26 cellular contexts compared by ENCODE assay signal in the genomic region with DNA sequence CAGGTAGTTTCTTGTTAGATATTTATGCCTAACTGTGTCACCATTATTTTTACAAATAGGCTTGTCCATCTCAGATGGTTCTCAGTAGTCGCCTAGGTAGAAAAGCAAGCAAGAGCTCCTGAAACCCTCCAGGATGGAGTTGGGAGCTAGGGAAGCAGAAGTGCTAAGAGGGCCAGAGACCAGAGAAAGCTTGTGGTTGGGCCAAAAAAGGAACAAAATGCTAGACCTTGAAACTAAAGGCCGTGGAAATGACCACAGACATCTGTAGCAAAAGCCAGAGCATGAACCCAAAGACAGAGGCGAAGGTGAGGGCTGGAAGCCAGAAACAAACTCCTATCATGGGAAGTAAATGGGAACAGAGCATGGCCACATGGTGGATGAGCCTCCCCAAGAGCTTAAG. TPM values are rescaled to one million over a fixed set of nuclear protein-coding genes. Genes with fewer than 3 reads are reported as not detected.
DNase-seq lines count a peak whose midpoint lies in the region; ATAC-seq, FAIRE-seq and TF ChIP-seq lines count a peak whose summit lies in the region.
"Had no signal": no experiment of that assay in that cellular context is flagged by ENCODE, and none has a peak within 500 bp of the region (broad histone marks: within the 10 kb centered on the region; RNA-seq: fewer than 3 reads in every experiment).

No MANE protein-coding gene starts in this region.

- peaks cover 53% of the 10 kb centered on the region for H3K4me1 Mint-ChIP-seq in osteocyte (ENCODE audit: unreplicated experiment)

- DNase-seq in GM12865 (ENCODE audit: low read depth) (peak; percentile 23), NB4 (ENCODE audit: low read depth) (peak; percentile 39), GM12878 (ENCODE audit: low read depth, low spot score) (no peak), osteocyte (ENCODE audit: extremely low spot score, unreplicated experiment) (no peak), esophagus muscularis mucosa (ENCODE audit: extremely low spot score) (no peak), cerebellar nuclear complex (lab: John Stamatoyannopoulos, UW) (no peak), mucosa of gallbladder (ENCODE audit: low spot score) (no peak), NCI-H2171 (lab: John Stamatoyannopoulos, UW) (no peak)
- DNase-seq: activated naive CD4-positive, alpha-beta T cell treated with anti-CD3 and anti-CD28 coated beads, Interleukin-2, amount 10 ng/mL, durations not matched to agents 7 days and 5 days; activated T-cell treated with anti-CD3 and anti-CD28 coated beads, Interleukin-2, amount 50 U/mL, for 48 hours; aorta; Caco-2; central memory CD4-positive, alpha-beta T cell; DND-41; foreskin fibroblast; H7; hypothalamus; islet precursor cell; NCI-H146; NCI-H526 treated with DMSO at 0.1 percent for 48 hours; stimulated activated CD4-positive, alpha-beta T cell treated with anti-CD3 and anti-CD28 coated beads, Interleukin-2, amount 100 ng/mL, for 24 hours had no signal

- H3K27ac ChIP-seq in GM12878 (ENCODE audit: control insufficient read depth, insufficient read depth) (no peak overlapping the region; the same call in 1 of the 2 replicates), esophagus muscularis mucosa (replicated peaks in 1 of 4) (no peak overlapping the region)
- H3K27ac ChIP-seq: A549, skin epidermis, thoracic aorta had no signal

- WGBS in GM12878 (ENCODE audit: insufficient coverage, insufficient replicate concordance, low lambda C conversion rate, missing lambda C conversion rate): 60% methylated on average over 3 of the region's 3 CpGs
- WGBS in esophagus muscularis mucosa: 85% methylated on average over 3 of the region's 3 CpGs

- POLR2A ChIA-PET in GM12878 (lab: Charles Lee): interaction anchor here (1.1 kb wide), 1 partner anchor 504 kb away, joined by 3 read pairs; no protein-coding TSS in a partner anchor

- H2AFZ ChIP-seq in GM12878 (ENCODE audit: control insufficient read depth, low read depth, low read length): no peak overlapping the region

- RAD21 ChIA-PET in GM12878 (lab: Charles Lee; ENCODE audit: unreplicated experiment): interaction anchor here (0.7 to 1.6 kb wide), 8 partner anchors 18 to 499 kb away, joined by 3 to 6 read pairs (median 4); partner anchors contain the start of gene RMDN2

- H3K27me3 ChIP-seq in GM12878 (replicated peaks in 1 of 2; ENCODE audit: control insufficient read depth in 2 of 2, insufficient read depth in 2 of 2, low read length in 1 of 2) (no peaks in the 10 kb centered on the region), esophagus muscularis mucosa (no peaks in the 10 kb centered on the region)

- in situ Hi-C loops in GM12878 (cut with MboI): no loop called here

- no peak overlapping the region for H3K4me3 Mint-ChIP-seq in osteocyte (ENCODE audit: unreplicated experiment)
- H3K4me3 Mint-ChIP-seq: activated naive CD4-positive, alpha-beta T cell treated with anti-CD3 and anti-CD28 coated beads, Interleukin-2, amount 10 ng/mL, durations not matched to agents 7 days and 5 days; stimulated activated effector memory CD8-positive, alpha-beta T cell treated with anti-CD3 and anti-CD28 coated beads, Interleukin-12 subunit alpha, Interleukin-12 subunit beta, amount 100 ng/mL, for 72 hours had no signal

- no peaks in the 10 kb centered on the region for H3K36me3 Mint-ChIP-seq in osteocyte (ENCODE audit: unreplicated experiment)
- H3K36me3 Mint-ChIP-seq: activated naive CD4-positive, alpha-beta T cell treated with anti-CD3 and anti-CD28 coated beads, Interleukin-2, amount 10 ng/mL, durations not matched to agents 7 days and 5 days; stimulated activated effector memory CD8-positive, alpha-beta T cell treated with anti-CD3 and anti-CD28 coated beads, Interleukin-12 subunit alpha, Interleukin-12 subunit beta, amount 100 ng/mL, for 72 hours had no signal

- TF ChIP-seq RAD21 in GM12878 (IDR thresholded peaks at IDR 0.05; ENCODE audit: insufficient read depth, low read depth, low read length): no peak

- H3K4me2 ChIP-seq in GM12878 (ENCODE audit: control insufficient read depth, insufficient read depth): no peak overlapping the region
- H3K4me2 ChIP-seq: A549 had no signal

- H3K9ac ChIP-seq in GM12878 (ENCODE audit: control insufficient read depth, insufficient read depth, low read length): no peak overlapping the region

- TF ChIP-seq CTCF in GM12865 (IDR thresholded peaks at IDR 0.05; ENCODE audit: insufficient read depth, low read depth, low read length, missing control alignments) (no peak), NB4 (IDR thresholded peaks at IDR 0.05; ENCODE audit: low read depth, low read length) (no peak), GM12878 (IDR thresholded peaks at IDR 0.05 in 2 of 3, conservative IDR thresholded peaks at IDR 0.05 in 1 of 3; ENCODE audit: control insufficient read depth in 2 of 3, extremely low read depth in 1 of 3, insufficient read depth in 1 of 3, low read depth in 3 of 3, low read length in 3 of 3) (no peak), osteocyte (IDR thresholded peaks at IDR 0.05) (no peak), esophagus muscularis mucosa (IDR thresholded peaks at IDR 0.05) (no peak)

- TF ChIP-seq POLR2A in NB4 (IDR thresholded peaks at IDR 0.05; ENCODE audit: extremely low read depth, insufficient read length): no peak
- no peak for TF ChIP-seq POLR2A in GM12878 (IDR thresholded peaks at IDR 0.05; ENCODE audit: low read depth, low read length)
- no peak for TF ChIP-seq POLR2A in esophagus muscularis mucosa (IDR thresholded peaks at IDR 0.05; ENCODE audit: low read depth)

- no TSS peak for BruUV-seq in GM12878 (replicated peaks; lab: Mats Ljungman, UMichigan)

- peak overlapping the region; percentile 47 for H3K27ac Mint-ChIP-seq in osteocyte (ENCODE audit: unreplicated experiment)
- H3K27ac Mint-ChIP-seq: activated naive CD4-positive, alpha-beta T cell treated with anti-CD3 and anti-CD28 coated beads, Interleukin-2, amount 10 ng/mL, durations not matched to agents 7 days and 5 days; stimulated activated effector memory CD8-positive, alpha-beta T cell treated with anti-CD3 and anti-CD28 coated beads, Interleukin-12 subunit alpha, Interleukin-12 subunit beta, amount 100 ng/mL, for 72 hours had no signal

- no peak for ATAC-seq in GM12878
- ATAC-seq: A549, Right ventricle myocardium inferior had no signal

- intact Hi-C loops in GM12878 (cut with micrococcal nuclease; ENCODE audit: unreplicated experiment): loop anchor here (10.0 kb wide), 1 partner anchor 180 kb away; the partner anchor contains the start of gene CYP1B1
- intact Hi-C loops in esophagus muscularis mucosa (cut with DNase I): loop anchor here (10.0 kb wide), 2 partner anchors 80 to 380 kb away; no protein-coding TSS in a partner anchor

- H3K4me1 ChIP-seq in GM12878 (ENCODE audit: control insufficient read depth, insufficient read depth, low read length) (peaks cover 43% of the 10 kb centered on the region), esophagus muscularis mucosa (peaks cover 0 to 14% (median 9%) of the 10 kb centered on the region in 4 donors)

- SMC1A ChIA-PET in GM12878 (lab: Charles Lee; ENCODE audit: uncharacterized antibody, unreplicated experiment): interaction anchor here (0.6 to 3.1 kb wide), 14 partner anchors 10 to 1654 kb away, joined by 3 to 22 read pairs (median 4); no protein-coding TSS in a partner anchor

- H3K36me3 ChIP-seq in GM12878 (ENCODE audit: control insufficient read depth in 2 of 2, insufficient read depth in 2 of 2, low read length in 1 of 2) (no peaks in the 10 kb centered on the region), esophagus muscularis mucosa (no peaks in the 10 kb centered on the region)
- H3K36me3 ChIP-seq: thoracic aorta had no signal

- no peaks in the 10 kb centered on the region for H4K20me1 ChIP-seq in GM12878 (ENCODE audit: control insufficient read depth, insufficient read depth)

- H3K9me3 Mint-ChIP-seq in osteocyte (ENCODE audit: unreplicated experiment): peaks cover 1% of the 10 kb centered on the region
- H3K9me3 Mint-ChIP-seq: activated naive CD4-positive, alpha-beta T cell treated with anti-CD3 and anti-CD28 coated beads, Interleukin-2, amount 10 ng/mL, durations not matched to agents 7 days and 5 days; stimulated activated effector memory CD8-positive, alpha-beta T cell treated with anti-CD3 and anti-CD28 coated beads, Interleukin-12 subunit alpha, Interleukin-12 subunit beta, amount 100 ng/mL, for 72 hours had no signal

- CTCF ChIA-PET in GM12878 (lab: Yijun Ruan, JAX): interaction anchor here (0.6 to 7.3 kb wide), 14 partner anchors 8 to 505 kb away, joined by 3 to 82 read pairs (median 3); no protein-coding TSS in a partner anchor

- H3K9me3 ChIP-seq in GM12878 (replicated peaks; ENCODE audit: control insufficient read depth, insufficient read depth, low read length) (peaks cover 2% of the 10 kb centered on the region; the same call in 2 of the 3 replicates), esophagus muscularis mucosa (no peaks in the 10 kb centered on the region)
- H3K9me3 ChIP-seq: A549, Caco-2, thoracic aorta had no signal

- no peak overlapping the region for H3K4me3 ChIP-seq in GM12865 (ENCODE audit: low read depth, low read length)
- H3K4me3 ChIP-seq in NB4 (ENCODE audit: low read depth, low read length): no peak overlapping the region
- H3K4me3 ChIP-seq in GM12878: no peak overlapping the region
- no peak overlapping the region for H3K4me3 ChIP-seq in esophagus muscularis mucosa
- H3K4me3 ChIP-seq: A549, skin epidermis, thoracic aorta had no signal

- no peaks in the 10 kb centered on the region for H3K79me2 ChIP-seq in GM12878 (ENCODE audit: control insufficient read depth, insufficient read depth, low read length)

- H3K27me3 Mint-ChIP-seq in osteocyte (ENCODE audit: unreplicated experiment): peaks cover 3% of the 10 kb centered on the region

- TF ChIP-seq EP300 in GM12878 (IDR thresholded peaks at IDR 0.05; ENCODE audit: borderline replicate concordance in 1 of 2, control insufficient read depth in 1 of 2, low read depth in 2 of 2, low read length in 2 of 2) (no peak), esophagus muscularis mucosa (IDR thresholded peaks at IDR 0.05) (no peak)

- FAIRE-seq in GM12878 (lab: Jason Lieb, UNC): no peak
- FAIRE-seq: A549 had no signal

RNA-seq across cellular contexts. Expression of gene RMDN2, which starts 30.0 kb away (rescaled TPM):
- 68.2 and 74.3 TPM in 2 replicates for total RNA-seq in GM12878 (2013; cell fraction: nucleolus; rRNA removed)
- total RNA-seq in GM12878 (2014; rRNA removed): 7.8 and 8.7 TPM in 2 replicates
- 11.7 and 12.4 TPM in 2 replicates for total RNA-seq in GM12878 (2014; rRNA removed; fragmentation: Illumina TruSeq; extraction: Trizol)
- 7.3 and 9.3 TPM in 2 replicates for total RNA-seq in GM12878 (2021)
- 4.2 TPM for polyA plus RNA-seq in GM12878 (2011; ENCODE audit: low read depth)
- polyA plus RNA-seq in GM12878 (2011; rRNA removed): 2.6 and 4.0 TPM in 2 replicates
- polyA plus RNA-seq in GM12878 (2011; cell fraction: cytosol; rRNA removed): 0.52 and 0.55 TPM in 2 replicates
- polyA plus RNA-seq in GM12878 (2011; cell fraction: nucleus; rRNA removed): 2.0 and 2.6 TPM in 2 replicates
- polyA plus RNA-seq in GM12878 (2012): 4.8 and 6.8 TPM in 2 replicates
- 11.1 and 15.6 TPM in 2 replicates for polyA plus RNA-seq in GM12878 (2014; fragmentation: Illumina TruSeq; extraction: Trizol)
- 1 to 10 TPM; 6.6 to 9.1 TPM for polyA plus RNA-seq in GM12878 (2014; fragmentation: Nextera tagmentation; extraction: Ambion mirVana)
- 5.8 and 7.5 TPM in 2 replicates for polyA plus RNA-seq in GM12878 (2014; rRNA removed)
- polyA plus RNA-seq in GM12878 (2016; fragmentation: Nextera tagmentation; extraction: Ambion mirVana): 10 to 100 TPM; 11.3 to 11.4 TPM
- polyA minus RNA-seq in GM12878 (2011; rRNA and poly(A)+ RNA removed): 1.6 and 1.7 TPM in 2 replicates
- polyA minus RNA-seq in GM12878 (2011; cell fraction: cytosol; rRNA and poly(A)+ RNA removed): 1.1 and 1.5 TPM in 2 replicates
- 2.3 and 4.8 TPM in 2 replicates for polyA minus RNA-seq in GM12878 (2011; cell fraction: nucleus; rRNA and poly(A)+ RNA removed)
- 8.4 and 8.8 TPM in 2 replicates for total RNA-seq in osteocyte
- total RNA-seq in esophagus muscularis mucosa: 10 to 100 TPM; 11.0 to 22.8 (median 13.2) TPM
- 8.3 TPM for total RNA-seq in mucosa of gallbladder

Comparison
In these comparisons a context has a peak if more than half of its experiments do, and no peak if none do; other contexts are left out.
1. DNase-seq: peak in GM12865 (single experiment) and NB4 (single experiment); none in GM12878 (single experiment), osteocyte (single experiment), esophagus muscularis mucosa (single experiment), cerebellar nuclear complex (0 of 2), mucosa of gallbladder (single experiment) and NCI-H2171 (single experiment).